8 cellular contexts compared by ENCODE assay signal in the genomic region with DNA sequence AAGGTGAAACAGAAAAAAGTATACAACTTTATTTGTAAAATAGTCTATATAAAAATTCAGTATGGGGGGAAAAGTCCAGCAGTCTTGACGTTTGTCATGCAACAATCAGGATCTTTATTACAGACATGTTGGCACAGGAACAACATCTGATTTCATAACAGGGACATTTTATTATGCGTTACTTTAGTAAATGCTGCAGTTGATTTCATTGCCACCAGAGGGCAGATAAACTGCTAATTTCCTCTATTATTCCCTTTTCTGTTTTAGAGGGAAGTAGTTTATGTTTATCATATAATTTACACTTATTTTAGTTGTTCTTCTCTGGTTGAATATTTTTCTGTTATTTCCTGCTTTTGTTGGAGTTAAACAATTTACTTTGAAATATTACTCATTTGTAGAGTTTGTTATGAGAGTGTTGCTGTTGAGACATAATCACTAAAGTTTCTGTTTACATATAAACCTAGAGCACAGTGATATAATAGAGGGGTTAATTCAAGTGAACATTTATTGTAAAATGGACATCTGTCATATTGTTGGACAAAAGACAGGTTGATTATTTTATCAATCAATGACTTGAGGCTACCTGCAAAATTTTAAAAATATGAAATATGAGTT.
DNase-seq lines count a peak whose midpoint lies in the region; ATAC-seq lines count a peak whose summit lies in the region.

No MANE protein-coding gene starts in this region.

- ATAC-seq in GM18858 (IDR thresholded peaks at IDR 0.05; ENCODE audit: unreplicated experiment) (peak; percentile 44), GM21515 (IDR thresholded peaks at IDR 0.05; ENCODE audit: unreplicated experiment) (no peak), HG02973 (IDR thresholded peaks at IDR 0.05; ENCODE audit: unreplicated experiment) (no peak)

- H3K4me3 ChIP-seq in muscle layer of duodenum (ENCODE audit: low read depth in 1 of 2, low read length in 2 of 2), result peak overlapping the region; percentile 95

- peak overlapping the region; percentile 42 for H3K27ac ChIP-seq in muscle layer of duodenum (ENCODE audit: low read length)

- H3K36me3 ChIP-seq in muscle layer of duodenum (ENCODE audit: control insufficient read depth in 1 of 2, insufficient read depth in 2 of 2, low read length in 2 of 2), result no peaks in the 10 kb centered on the region

- peaks cover 3 to 15% of the 10 kb centered on the region in 2 donors for H3K4me1 ChIP-seq in muscle layer of duodenum (ENCODE audit: control insufficient read depth in 1 of 2, insufficient read depth in 2 of 2, low read length in 2 of 2)

- no peaks in the 10 kb centered on the region for H3K9me3 ChIP-seq in muscle layer of duodenum (ENCODE audit: control insufficient read depth in 1 of 2, low read length in 2 of 2)

- H3K27me3 ChIP-seq in muscle layer of duodenum (ENCODE audit: low read depth, low read length), result no peaks in the 10 kb centered on the region

- DNase-seq in Ammon's horn (ENCODE audit: low spot score) (peak; percentile 81), NCI-H526 treated with DMSO at 0.1 percent for 48 hours (lab: John Stamatoyannopoulos, UW) (peak; percentile 3), dedifferentiated amniotic fluid mesenchymal stem cell (ENCODE audit: extremely low spot score) (peak; percentile 43)
- no peak for DNase-seq in activated effector memory CD4-positive, alpha-beta T cell treated with anti-CD3 and anti-CD28 coated beads, Interleukin-2, amount 50 U/mL, for 16 hours
